Comparison of ENCODE assay signal across 1 cellular context in genomic region chr12:6226002-6226700, GRCh38.
A peak's percentile ranks its signal among the peaks of the same experiment; 100 is the strongest.
TF ChIP-seq lines count a peak whose summit lies in the region.

No MANE protein-coding gene starts in this region.

TF ChIP-seq in HepG2, 621 proteins besides CTCF, POLR2A, EP300 and RAD21 (continued from another document and continues in another):
- TF ChIP-seq HBP1 (CRISPR knock-in tag; IDR thresholded peaks at IDR 0.05; ENCODE audit: low read depth), result no peak
- peak; percentile 15; the same call in 1 of the 2 replicates for TF ChIP-seq ZSCAN20 (CRISPR knock-in tag; IDR thresholded peaks at IDR 0.05; ENCODE audit: borderline replicate concordance)
- TF ChIP-seq KLF15 (CRISPR knock-in tag; IDR thresholded peaks at IDR 0.05; ENCODE audit: borderline replicate concordance), result no peak
- no peak for TF ChIP-seq ZNF782 (CRISPR knock-in tag; IDR thresholded peaks at IDR 0.05; ENCODE audit: borderline replicate concordance)
- TF ChIP-seq NFE2L1 (CRISPR knock-in tag; IDR thresholded peaks at IDR 0.05; ENCODE audit: borderline replicate concordance), result no peak
- TF ChIP-seq LCORL (IDR thresholded peaks at IDR 0.05), result no peak
- 0 out of 2 replicates have a peak, but pooled peaks have one; percentile 44 for TF ChIP-seq LCORL (CRISPR knock-in tag; IDR thresholded peaks at IDR 0.05)
- TF ChIP-seq ZNF766 (CRISPR knock-in tag; IDR thresholded peaks at IDR 0.05; ENCODE audit: borderline replicate concordance), result no peak; the same call in 1 of the 2 replicates
- TF ChIP-seq ZNF101 (CRISPR knock-in tag; IDR thresholded peaks at IDR 0.05; ENCODE audit: borderline replicate concordance, low read depth), result no peak
- TF ChIP-seq ZNF816 (CRISPR knock-in tag; IDR thresholded peaks at IDR 0.05; ENCODE audit: borderline replicate concordance), result 0 out of 2 replicates have a peak, but pooled peaks have one; percentile 38
- no peak for TF ChIP-seq DDIT3 (CRISPR knock-in tag; IDR thresholded peaks at IDR 0.05)
- TF ChIP-seq ZMYM4 (CRISPR knock-in tag; IDR thresholded peaks at IDR 0.05), result no peak; the same call in 1 of the 2 replicates
- TF ChIP-seq ZNF263 (CRISPR knock-in tag; IDR thresholded peaks at IDR 0.05), result peak; percentile 25; the same call in 1 of the 2 replicates
- TF ChIP-seq ZBTB38 (CRISPR knock-in tag; IDR thresholded peaks at IDR 0.05), result no peak
- TF ChIP-seq REL (CRISPR knock-in tag; conservative IDR thresholded peaks at IDR 0.05), result no peak
- TF ChIP-seq FOXA3 (CRISPR knock-in tag; IDR thresholded peaks at IDR 0.05), result peak; percentile 18; the same call in 1 of the 2 replicates
- TF ChIP-seq BORCS8-MEF2B (CRISPR knock-in tag; IDR thresholded peaks at IDR 0.05), result no peak
- TF ChIP-seq RFX3 (CRISPR knock-in tag; IDR thresholded peaks at IDR 0.05), result no peak
- no peak for TF ChIP-seq POLR2AphosphoS2 (IDR thresholded peaks at IDR 0.05; ENCODE audit: low read depth, low read length)
- no peak; the same call in 1 of the 2 replicates for TF ChIP-seq MYC (CRISPR knock-in tag; IDR thresholded peaks at IDR 0.05; ENCODE audit: borderline replicate concordance)
- TF ChIP-seq SNAI1 (CRISPR knock-in tag; IDR thresholded peaks at IDR 0.05; ENCODE audit: borderline replicate concordance), result no peak
- no peak for TF ChIP-seq BRF2 (CRISPR knock-in tag; IDR thresholded peaks at IDR 0.05)
- TF ChIP-seq PAXIP1 (CRISPR knock-in tag; conservative IDR thresholded peaks at IDR 0.05), result peak; percentile 85
- no peak for TF ChIP-seq ZHX2 (IDR thresholded peaks at IDR 0.05; ENCODE audit: low read depth)
- TF ChIP-seq ZHX2 (CRISPR knock-in tag; IDR thresholded peaks at IDR 0.05; ENCODE audit: borderline replicate concordance), result no peak
- TF ChIP-seq ZNF646 (CRISPR knock-in tag; IDR thresholded peaks at IDR 0.05), result no peak
- no peak for TF ChIP-seq RELA (CRISPR knock-in tag; IDR thresholded peaks at IDR 0.05)
- TF ChIP-seq CBX1 (IDR thresholded peaks at IDR 0.05; ENCODE audit: low read depth), result no peak
- TF ChIP-seq ZNF30 (CRISPR knock-in tag; IDR thresholded peaks at IDR 0.05), result no peak
- TF ChIP-seq ZNF609 (CRISPR knock-in tag; IDR thresholded peaks at IDR 0.05; ENCODE audit: borderline replicate concordance), result peak; percentile 22; the same call in 1 of the 2 replicates
- no peak; the same call in 1 of the 2 replicates for TF ChIP-seq SALL1 (CRISPR knock-in tag; IDR thresholded peaks at IDR 0.05)
- peak; percentile 23; the same call in 1 of the 2 replicates for TF ChIP-seq KAT8 (CRISPR knock-in tag; IDR thresholded peaks at IDR 0.05)
- TF ChIP-seq ZNF317 (CRISPR knock-in tag; IDR thresholded peaks at IDR 0.05), result 0 out of 2 replicates have a peak, but pooled peaks have one; percentile 36
- no peak for TF ChIP-seq IRX3 (CRISPR knock-in tag; IDR thresholded peaks at IDR 0.05; ENCODE audit: borderline replicate concordance, low read depth)
- no peak for TF ChIP-seq KDM3A (CRISPR knock-in tag; IDR thresholded peaks at IDR 0.05; ENCODE audit: low read depth)
- TF ChIP-seq DNMT3B (CRISPR knock-in tag; conservative IDR thresholded peaks at IDR 0.05), result no peak
